ENCODE assay signal across 1 cellular context in genomic region chr12:114858388-114859146, GRCh38.
TF ChIP-seq lines count a peak whose summit lies in the region.

No MANE protein-coding gene starts in this region.

TF ChIP-seq in HepG2, 621 proteins besides CTCF, POLR2A, EP300 and RAD21 (continued from another document and continues in another):
- TF ChIP-seq HINFP (CRISPR knock-in tag; IDR thresholded peaks at IDR 0.05; ENCODE audit: low read depth) = no peak
- TF ChIP-seq GTF3A (CRISPR knock-in tag; conservative IDR thresholded peaks at IDR 0.05) = no peak
- TF ChIP-seq CCDC6 (CRISPR knock-in tag; IDR thresholded peaks at IDR 0.05) = no peak
- TF ChIP-seq PAWR (CRISPR knock-in tag; IDR thresholded peaks at IDR 0.05; ENCODE audit: borderline replicate concordance) = no peak
- no peak for TF ChIP-seq ZFP91 (CRISPR knock-in tag; IDR thresholded peaks at IDR 0.05; ENCODE audit: borderline replicate concordance)
- no peak for TF ChIP-seq ZFYVE20 (CRISPR knock-in tag; IDR thresholded peaks at IDR 0.05; ENCODE audit: borderline replicate concordance, low read depth)
- TF ChIP-seq SIX4 (CRISPR knock-in tag; IDR thresholded peaks at IDR 0.05) = no peak
- no peak for TF ChIP-seq POLR2AphosphoS5 (IDR thresholded peaks at IDR 0.05; ENCODE audit: low read depth, low read length)
- no peak for TF ChIP-seq ZNF121 (CRISPR knock-in tag; IDR thresholded peaks at IDR 0.05)
- no peak for TF ChIP-seq RBAK (CRISPR knock-in tag; IDR thresholded peaks at IDR 0.05)
- peak; percentile 39; the same call in 1 of the 2 replicates for TF ChIP-seq ISL2 (CRISPR knock-in tag; IDR thresholded peaks at IDR 0.05)
- TF ChIP-seq ZNF350 (CRISPR knock-in tag; IDR thresholded peaks at IDR 0.05; ENCODE audit: borderline replicate concordance, low read depth) = no peak
- peak; percentile 77 for TF ChIP-seq ZMYM4 (CRISPR knock-in tag; IDR thresholded peaks at IDR 0.05)
- TF ChIP-seq ZGPAT (CRISPR knock-in tag; IDR thresholded peaks at IDR 0.05) = no peak
- 0 out of 2 replicates have a peak, but pooled peaks have one; percentile 24 for TF ChIP-seq HMG20B (CRISPR knock-in tag; conservative IDR thresholded peaks at IDR 0.05)
- TF ChIP-seq MAFK (conservative IDR thresholded peaks at IDR 0.05 in 1 of 2, IDR thresholded peaks at IDR 0.05 in 1 of 2; ENCODE audit: low read length in 2 of 2) = peak; percentile 33 to 65; a peak in 3 of 4 replicates
- TF ChIP-seq SRY (CRISPR knock-in tag; IDR thresholded peaks at IDR 0.05) = no peak
- no peak for TF ChIP-seq KDM5A (IDR thresholded peaks at IDR 0.05; ENCODE audit: borderline replicate concordance, low read length)
- TF ChIP-seq IRF2 (CRISPR knock-in tag; IDR thresholded peaks at IDR 0.05) = 0 out of 2 replicates have a peak, but pooled peaks have one; percentile 28
- TF ChIP-seq ARHGAP35 (CRISPR knock-in tag; IDR thresholded peaks at IDR 0.05; ENCODE audit: borderline replicate concordance) = no peak
- TF ChIP-seq ZNF275 (CRISPR knock-in tag; IDR thresholded peaks at IDR 0.05; ENCODE audit: borderline replicate concordance) = no peak
- no peak for TF ChIP-seq KDM1A (CRISPR knock-in tag; IDR thresholded peaks at IDR 0.05)
- TF ChIP-seq ATF3 (CRISPR knock-in tag; IDR thresholded peaks at IDR 0.05) = no peak
- TF ChIP-seq ZNF225 (CRISPR knock-in tag; IDR thresholded peaks at IDR 0.05) = no peak
- no peak for TF ChIP-seq MNT (IDR thresholded peaks at IDR 0.05)
- TF ChIP-seq ZNF687 (CRISPR knock-in tag; IDR thresholded peaks at IDR 0.05) = no peak
- TF ChIP-seq LCORL (IDR thresholded peaks at IDR 0.05) = no peak
- no peak for TF ChIP-seq LCORL (CRISPR knock-in tag; IDR thresholded peaks at IDR 0.05)
- 0 out of 2 replicates have a peak, but pooled peaks have one; percentile 26 for TF ChIP-seq TCF7 (IDR thresholded peaks at IDR 0.05; ENCODE audit: low read depth)
- no peak for TF ChIP-seq NR2F2 (IDR thresholded peaks at IDR 0.05; ENCODE audit: borderline replicate concordance, low read depth)
- TF ChIP-seq GATAD1 (CRISPR knock-in tag; IDR thresholded peaks at IDR 0.05) = no peak
- TF ChIP-seq ZNF713 (CRISPR knock-in tag; IDR thresholded peaks at IDR 0.05) = no peak
- TF ChIP-seq MXD1 (CRISPR knock-in tag; IDR thresholded peaks at IDR 0.05) = no peak
- no peak for TF ChIP-seq BHLHE40 (IDR thresholded peaks at IDR 0.05; ENCODE audit: low read length)
- no peak for TF ChIP-seq ZNF773 (CRISPR knock-in tag; IDR thresholded peaks at IDR 0.05; ENCODE audit: borderline replicate concordance)
- TF ChIP-seq FOXA1 (IDR thresholded peaks at IDR 0.05) = no peak
- 0 out of 2 replicates have a peak, but pooled peaks have one; percentile 8 for TF ChIP-seq FOXA1 (CRISPR knock-in tag; IDR thresholded peaks at IDR 0.05)
- TF ChIP-seq ZNF136 (CRISPR knock-in tag; IDR thresholded peaks at IDR 0.05; ENCODE audit: low read depth) = no peak
- no peak for TF ChIP-seq ZNF720 (CRISPR knock-in tag; IDR thresholded peaks at IDR 0.05)
- TF ChIP-seq EED (CRISPR knock-in tag; IDR thresholded peaks at IDR 0.05) = no peak
- 0 out of 2 replicates have a peak, but pooled peaks have one; percentile 28 for TF ChIP-seq TARDBP (CRISPR knock-in tag; IDR thresholded peaks at IDR 0.05)
- 0 out of 4 replicates have a peak, but pooled peaks of 1 of the 2 experiments have one; percentile 6 for TF ChIP-seq NR2F1 (CRISPR knock-in tag; IDR thresholded peaks at IDR 0.05)
- no peak for TF ChIP-seq TAF15 (IDR thresholded peaks at IDR 0.05; ENCODE audit: low read depth, low read length, poor library complexity, severe bottlenecking)
- peak; percentile 80 for TF ChIP-seq HNF4A (CRISPR knock-in tag; IDR thresholded peaks at IDR 0.05)
- TF ChIP-seq ZBTB25 (CRISPR knock-in tag; IDR thresholded peaks at IDR 0.05) = peak; percentile 33; the same call in 1 of the 2 replicates
- TF ChIP-seq ZNF331 (CRISPR knock-in tag; IDR thresholded peaks at IDR 0.05) = peak; percentile 62; the same call in 1 of the 2 replicates
- TF ChIP-seq ZNF329 (CRISPR knock-in tag; IDR thresholded peaks at IDR 0.05; ENCODE audit: low read depth) = no peak
- no peak for TF ChIP-seq ZNF839 (CRISPR knock-in tag; IDR thresholded peaks at IDR 0.05; ENCODE audit: borderline replicate concordance)
- TF ChIP-seq MED1 (CRISPR knock-in tag; IDR thresholded peaks at IDR 0.05) = peak; percentile 59
- no peak for TF ChIP-seq ZBTB10 (CRISPR knock-in tag; IDR thresholded peaks at IDR 0.05; ENCODE audit: borderline replicate concordance)
- no peak for TF ChIP-seq NFYB (CRISPR knock-in tag; IDR thresholded peaks at IDR 0.05)
- no peak for TF ChIP-seq ZNF337 (CRISPR knock-in tag; IDR thresholded peaks at IDR 0.05; ENCODE audit: borderline replicate concordance, low read depth)
- no peak for TF ChIP-seq TCF12 (IDR thresholded peaks at IDR 0.05)
- no peak for TF ChIP-seq TCF12 (CRISPR knock-in tag; IDR thresholded peaks at IDR 0.05)
